Comparison of ENCODE assay signal across 23 cellular contexts in the genomic region with DNA sequence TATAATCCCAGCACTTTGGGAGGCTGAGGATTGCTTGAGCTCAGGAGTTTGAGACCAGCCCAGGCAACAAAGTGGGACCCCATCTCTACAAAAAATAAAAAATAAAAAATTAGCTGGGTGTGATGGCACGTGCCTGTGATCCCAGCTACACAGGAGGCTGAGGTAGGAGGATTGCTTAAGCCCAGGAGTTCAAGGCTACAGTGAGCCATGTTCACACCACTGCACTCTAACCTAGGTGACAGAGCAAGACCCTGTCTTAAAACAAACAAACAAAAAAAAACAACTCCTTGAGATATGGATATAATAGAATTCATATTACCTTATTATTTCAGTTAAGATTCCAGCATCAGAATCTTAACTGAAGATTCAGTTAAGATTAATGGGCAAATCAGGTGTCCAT. TPM values are rescaled to one million over a fixed set of nuclear protein-coding genes. Genes with fewer than 3 reads are reported as not detected.
A peak's percentile ranks its signal among the peaks of the same experiment; 100 is the strongest.
DNase-seq lines count a peak whose midpoint lies in the region; ATAC-seq and TF ChIP-seq lines count a peak whose summit lies in the region.
"Had no signal": no experiment of that assay in that cellular context is flagged by ENCODE, and none has a peak within 500 bp of the region (broad histone marks: within the 10 kb centered on the region; RNA-seq: fewer than 3 reads in every experiment).

No MANE protein-coding gene starts in this region.

- ATAC-seq in CD4-positive, CD25-positive, alpha-beta regulatory T cell (ENCODE audit: low read depth in 2 of 2), result no peak
- ATAC-seq in CD8-positive, alpha-beta T cell, result no peak
- ATAC-seq in effector memory CD8-positive, alpha-beta T cell (replicated peaks), result no peak
- no peak for ATAC-seq in natural killer cell
- no peak for ATAC-seq in upper lobe of right lung
- ATAC-seq in WTC11, result no peak
- ATAC-seq: GM12878, K562, Panc1, SK-N-SH treated with all-trans-retinoic acid at 6 μM for 48 hours had no signal

- H3K4me3 ChIP-seq in CD4-positive, CD25-positive, alpha-beta regulatory T cell (ENCODE audit: low read depth, low read length), result no peak overlapping the region
- no peak overlapping the region for H3K4me3 ChIP-seq in CD8-positive, alpha-beta T cell (ENCODE audit: low read depth, low read length)
- H3K4me3 ChIP-seq in upper lobe of right lung, result no peak overlapping the region
- H3K4me3 ChIP-seq: BLaER1 treated with 17β-estradiol and CSF1 and Interleukin-3, amounts not matched to agents 10 nM and 100 nM; GM12878; K562; MG63 had no signal

- no peak overlapping the region for H3K4me3 Mint-ChIP-seq in CD4-positive, CD25-positive, alpha-beta regulatory T cell
- H3K4me3 Mint-ChIP-seq in CD8-positive, alpha-beta T cell, result no peak overlapping the region
- H3K4me3 Mint-ChIP-seq in effector memory CD8-positive, alpha-beta T cell, result no peak overlapping the region
- no peak overlapping the region for H3K4me3 Mint-ChIP-seq in natural killer cell
- H3K4me3 Mint-ChIP-seq in WTC11, result no peak overlapping the region

- H3K27ac Mint-ChIP-seq in CD4-positive, CD25-positive, alpha-beta regulatory T cell, result peak overlapping the region; percentile 50 to 85 (median 82)
- H3K27ac Mint-ChIP-seq in CD8-positive, alpha-beta T cell, result peak overlapping the region; percentile 96
- peak overlapping the region; percentile 93 for H3K27ac Mint-ChIP-seq in effector memory CD8-positive, alpha-beta T cell
- H3K27ac Mint-ChIP-seq in natural killer cell (peak overlapping the region; percentile 97), WTC11 (no peak overlapping the region)

- peaks cover 0 to 2% (median 0%) of the 10 kb centered on the region in 7 donors for H3K9me3 Mint-ChIP-seq in CD4-positive, CD25-positive, alpha-beta regulatory T cell
- H3K9me3 Mint-ChIP-seq in CD8-positive, alpha-beta T cell, result peaks cover 1% of the 10 kb centered on the region
- no peaks in the 10 kb centered on the region for H3K9me3 Mint-ChIP-seq in effector memory CD8-positive, alpha-beta T cell
- no peaks in the 10 kb centered on the region for H3K9me3 Mint-ChIP-seq in natural killer cell
- H3K9me3 Mint-ChIP-seq in WTC11, result peaks cover 6% of the 10 kb centered on the region

- H3K36me3 Mint-ChIP-seq in CD4-positive, CD25-positive, alpha-beta regulatory T cell, result peaks cover 4% of the 10 kb centered on the region
- no peaks in the 10 kb centered on the region for H3K36me3 Mint-ChIP-seq in CD8-positive, alpha-beta T cell
- no peaks in the 10 kb centered on the region for H3K36me3 Mint-ChIP-seq in effector memory CD8-positive, alpha-beta T cell (ENCODE audit: insufficient read depth)
- H3K36me3 Mint-ChIP-seq in natural killer cell (no peaks in the 10 kb centered on the region), WTC11 (no peaks in the 10 kb centered on the region)

- H3K27me3 ChIP-seq in CD4-positive, CD25-positive, alpha-beta regulatory T cell (ENCODE audit: control insufficient read depth, insufficient read depth, low read length), result no peaks in the 10 kb centered on the region
- H3K27me3 ChIP-seq in CD8-positive, alpha-beta T cell (ENCODE audit: insufficient read depth, low read length), result no peaks in the 10 kb centered on the region
- no peaks in the 10 kb centered on the region for H3K27me3 ChIP-seq in upper lobe of right lung
- H3K27me3 ChIP-seq: BLaER1 treated with 17β-estradiol and CSF1 and Interleukin-3, amounts not matched to agents 10 nM and 100 nM; MG63 had no signal

- no peaks in the 10 kb centered on the region for H3K9me3 ChIP-seq in CD4-positive, CD25-positive, alpha-beta regulatory T cell (ENCODE audit: control insufficient read depth in 2 of 2, low read length in 2 of 2)
- no peaks in the 10 kb centered on the region for H3K9me3 ChIP-seq in CD8-positive, alpha-beta T cell (ENCODE audit: low read length)
- H3K9me3 ChIP-seq in upper lobe of right lung, result no peaks in the 10 kb centered on the region
- H3K9me3 ChIP-seq: MG63 had no signal

- peaks cover 18 to 53% (median 34%) of the 10 kb centered on the region in 4 donors for H3K4me1 Mint-ChIP-seq in CD4-positive, CD25-positive, alpha-beta regulatory T cell
- peaks cover 43% of the 10 kb centered on the region for H3K4me1 Mint-ChIP-seq in CD8-positive, alpha-beta T cell (ENCODE audit: low read depth)
- peaks cover 18 to 33% of the 10 kb centered on the region in 2 donors for H3K4me1 Mint-ChIP-seq in effector memory CD8-positive, alpha-beta T cell (ENCODE audit: low read depth in 2 of 2)
- H3K4me1 Mint-ChIP-seq in natural killer cell, result peaks cover 31 to 41% of the 10 kb centered on the region in 2 donors
- peaks cover 7% of the 10 kb centered on the region for H3K4me1 Mint-ChIP-seq in WTC11

- POLR2A ChIA-PET in CD8-positive, alpha-beta T cell (lab: Charles Lee), result interaction anchor here (0.7 kb wide), 1 partner anchor 15 kb away, joined by 3 read pairs; no protein-coding TSS in a partner anchor
- POLR2A ChIA-PET in WTC11 (lab: Charles Lee), result no interaction called here

- peaks cover 16% of the 10 kb centered on the region for H3K4me1 ChIP-seq in CD4-positive, CD25-positive, alpha-beta regulatory T cell (ENCODE audit: control insufficient read depth, insufficient read depth, low read length, poor library complexity, severe bottlenecking)
- H3K4me1 ChIP-seq in CD8-positive, alpha-beta T cell (ENCODE audit: insufficient read depth, low read length), result peaks cover 15% of the 10 kb centered on the region
- H3K4me1 ChIP-seq in upper lobe of right lung, result no peaks in the 10 kb centered on the region

- no peak for DNase-seq in CD4-positive, CD25-positive, alpha-beta regulatory T cell
- DNase-seq in CD8-positive, alpha-beta T cell, result no peak
- DNase-seq in effector memory CD8-positive, alpha-beta T cell, result no peak
- DNase-seq in natural killer cell, result no peak
- DNase-seq in stimulated activated CD4-positive, alpha-beta T cell treated with anti-CD3 and anti-CD28 coated beads, Interleukin-15, amount 100 ng/mL, for 24 hours, result no peak
- DNase-seq in upper lobe of right lung, result no peak
- no peak for DNase-seq in WTC11 (ENCODE audit: low spot score)
- DNase-seq: ACHN; COR-L47; DMS79; GOT3; HCEC 1CT; MG63; NCI-H1417 treated with DMSO at 0.1 percent for 48 hours; NCI-H1930; NCI-H226; NCI-H748 treated with DMSO at 0.1 percent for 48 hours; NK-92 treated with Interleukin-12 subunit alpha and Interleukin-12 subunit beta, amount 100 ng/mL, for 24 hours had no signal

- no peaks in the 10 kb centered on the region for H3K27me3 Mint-ChIP-seq in CD4-positive, CD25-positive, alpha-beta regulatory T cell
- H3K27me3 Mint-ChIP-seq in CD8-positive, alpha-beta T cell (ENCODE audit: low read depth), result no peaks in the 10 kb centered on the region
- no peaks in the 10 kb centered on the region for H3K27me3 Mint-ChIP-seq in effector memory CD8-positive, alpha-beta T cell
- H3K27me3 Mint-ChIP-seq in natural killer cell (ENCODE audit: low read depth in 2 of 2) (no peaks in the 10 kb centered on the region), WTC11 (ENCODE audit: low read depth) (no peaks in the 10 kb centered on the region)

- no peaks in the 10 kb centered on the region for H3K36me3 ChIP-seq in CD4-positive, CD25-positive, alpha-beta regulatory T cell (ENCODE audit: control insufficient read depth, insufficient read depth, low read length)
- no peaks in the 10 kb centered on the region for H3K36me3 ChIP-seq in CD8-positive, alpha-beta T cell (ENCODE audit: insufficient read depth, low read length)
- no peaks in the 10 kb centered on the region for H3K36me3 ChIP-seq in upper lobe of right lung
- H3K36me3 ChIP-seq: BLaER1 treated with 17β-estradiol and CSF1 and Interleukin-3, amounts not matched to agents 10 nM and 100 nM; MG63 had no signal

- intact Hi-C loops in CD8-positive, alpha-beta T cell (cut with DNase I, micrococcal nuclease), result loop anchor here in 1 of 2 experiments (2.0 kb wide), 1 partner anchor 15 kb away; no protein-coding TSS in a partner anchor
- intact Hi-C loops in natural killer cell (cut with micrococcal nuclease) (no loop called here), upper lobe of right lung (cut with DNase I) (no loop called here)

- H3K27ac ChIP-seq in CD4-positive, CD25-positive, alpha-beta regulatory T cell (ENCODE audit: insufficient read depth, low read length, poor library complexity, severe bottlenecking), result peak overlapping the region; percentile 38
- no peak overlapping the region for H3K27ac ChIP-seq in CD8-positive, alpha-beta T cell (ENCODE audit: low read depth, low read length)
- no peak overlapping the region for H3K27ac ChIP-seq in upper lobe of right lung

- CTCF ChIA-PET in CD8-positive, alpha-beta T cell (lab: Charles Lee), result interaction anchor here (2.8 to 3.4 kb wide), 3 partner anchors 25 to 110 kb away, joined by 9 to 27 read pairs (median 25); no protein-coding TSS in a partner anchor
- CTCF ChIA-PET in WTC11 (lab: Charles Lee), result no interaction called here

- no peak for TF ChIP-seq CTCF in CD8-positive, alpha-beta T cell (IDR thresholded peaks at IDR 0.05)
- no peak for TF ChIP-seq CTCF in natural killer cell (IDR thresholded peaks at IDR 0.05)
- TF ChIP-seq CTCF in upper lobe of right lung (IDR thresholded peaks at IDR 0.05), result no peak
- TF ChIP-seq CTCF in WTC11 (IDR thresholded peaks at IDR 0.05), result no peak

TF ChIP-seq in WTC11, 78 proteins besides CTCF, POLR2A, EP300 and RAD21 (continues in another document):
- TF ChIP-seq, protein P1, sequence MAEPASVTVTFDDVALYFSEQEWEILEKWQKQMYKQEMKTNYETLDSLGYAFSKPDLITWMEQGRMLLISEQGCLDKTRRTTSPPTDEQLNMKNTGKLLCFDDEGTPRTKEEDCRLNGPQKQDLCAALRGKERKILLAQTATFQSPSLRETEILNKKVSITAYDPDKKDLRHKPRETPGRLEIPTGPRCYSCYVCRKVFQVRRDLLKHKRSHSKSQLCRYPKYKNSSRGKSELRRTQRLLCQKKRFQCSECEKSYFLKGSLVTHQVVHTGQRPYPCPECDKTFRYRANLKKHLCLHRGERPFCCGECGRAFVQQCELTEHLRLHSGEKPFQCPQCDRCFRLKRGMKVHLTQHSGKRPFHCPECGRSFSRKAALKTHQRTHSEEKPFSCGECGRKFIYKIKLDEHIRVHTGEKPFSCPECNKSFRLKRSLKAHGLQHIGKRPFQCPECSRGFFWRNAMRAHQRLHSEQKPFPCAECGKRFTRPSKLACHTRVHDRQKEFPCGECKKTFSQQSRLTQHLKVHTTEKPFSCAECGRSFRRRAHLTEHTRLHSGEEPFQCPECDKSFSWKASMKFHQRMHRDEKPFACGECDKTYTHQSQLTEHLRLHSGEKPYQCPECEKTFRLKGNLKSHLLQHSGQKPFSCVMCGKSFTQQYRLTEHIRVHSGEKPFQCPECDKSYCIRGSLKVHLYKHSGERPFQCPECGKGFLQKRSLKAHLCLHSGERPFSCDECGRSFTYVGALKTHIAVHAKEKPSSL (CRISPR knock-in tag; conservative IDR thresholded peaks at IDR 0.05), result no peak

RNA-seq across cellular contexts. Expression of gene RPL5, which starts 52.4 kb away (rescaled TPM):
- total RNA-seq in CD4-positive, CD25-positive, alpha-beta regulatory T cell, result 916 TPM
- polyA plus RNA-seq in CD4-positive, CD25-positive, alpha-beta regulatory T cell, result 1,000 to 10,000 TPM; 1,593 to 3,054 (median 2,579) TPM
- total RNA-seq in CD8-positive, alpha-beta T cell, result 1,000 to 10,000 TPM; 1,826 to 1,914 TPM
- total RNA-seq in natural killer cell (100 to 1,000 TPM; 573 to 679 (median 647) TPM), upper lobe of right lung (711 TPM), WTC11 (2021) (1,430 to 1,486 TPM (median 1,433 TPM) in 3 replicates)
